9 cellular contexts compared by ENCODE assay signal in genomic region chr1:100414693-100415092, GRCh38.
DNase-seq lines count a peak whose midpoint lies in the region; ATAC-seq and TF ChIP-seq lines count a peak whose summit lies in the region.
"Had no signal": no experiment of that assay in that cellular context is flagged by ENCODE, and none has a peak within 500 bp of the region (broad histone marks: within the 10 kb centered on the region; RNA-seq: fewer than 3 reads in every experiment).

No MANE protein-coding gene starts in this region.

- DNase-seq in CD14-positive monocyte (ENCODE audit: low spot score) (no peak), HT-29 (ENCODE audit: low spot score) (peak; percentile 40), natural killer cell (no peak), NCI-H1436 (lab: John Stamatoyannopoulos, UW) (no peak), AG08395 (ENCODE audit: low spot score) (no peak), NCI-H1694 (lab: John Stamatoyannopoulos, UW) (no peak)
- DNase-seq: T1000 had no signal

- H3K27me3 Mint-ChIP-seq in CD14-positive monocyte (ENCODE audit: low read depth in 3 of 3) (no peaks in the 10 kb centered on the region), natural killer cell (ENCODE audit: low read depth in 2 of 2) (no peaks in the 10 kb centered on the region)
- no peaks in the 10 kb centered on the region for H3K27me3 Mint-ChIP-seq in activated T-helper 17 cell treated with anti-CD3 and anti-CD28 coated beads, Interleukin-2, amount 50 U/mL, for 72 hours

- H3K36me3 Mint-ChIP-seq in CD14-positive monocyte (peaks cover 14 to 26% of the 10 kb centered on the region in 2 donors), natural killer cell (no peaks in the 10 kb centered on the region)
- peaks cover 50% of the 10 kb centered on the region for H3K36me3 Mint-ChIP-seq in activated T-helper 17 cell treated with anti-CD3 and anti-CD28 coated beads, Interleukin-2, amount 50 U/mL, for 72 hours (ENCODE audit: low read depth)

- ATAC-seq in activated T-helper 17 cell treated with anti-CD3 and anti-CD28 coated beads, Interleukin-2, amount 50 U/mL, for 72 hours (replicated peaks) = peak; percentile 60
- ATAC-seq in natural killer cell (peak; percentile 81 to 89 (median 88)), HG03442 (IDR thresholded peaks at IDR 0.05; ENCODE audit: unreplicated experiment) (no peak)

- H3K4me3 Mint-ChIP-seq in CD14-positive monocyte (peak overlapping the region in 1 of 2 donors; percentile 62), natural killer cell (peak overlapping the region; percentile 22)
- H3K4me3 Mint-ChIP-seq in activated T-helper 17 cell treated with anti-CD3 and anti-CD28 coated beads, Interleukin-2, amount 50 U/mL, for 72 hours = peak overlapping the region; percentile 70

- H3K27ac Mint-ChIP-seq in CD14-positive monocyte (peak overlapping the region in 4 of 7 donors; percentile 59 to 80 (median 76)), natural killer cell (peak overlapping the region; percentile 89 to 92)
- peak overlapping the region; percentile 73 for H3K27ac Mint-ChIP-seq in activated T-helper 17 cell treated with anti-CD3 and anti-CD28 coated beads, Interleukin-2, amount 50 U/mL, for 72 hours

- intact Hi-C loops in CD14-positive monocyte (cut with micrococcal nuclease) = no loop called here
- intact Hi-C loops in natural killer cell (cut with micrococcal nuclease) = loop anchor here (2.0 kb wide), 1 partner anchor 18 kb away; no protein-coding TSS in a partner anchor

- TF ChIP-seq CTCF in CD14-positive monocyte (IDR thresholded peaks at IDR 0.05) (no peak), natural killer cell (IDR thresholded peaks at IDR 0.05) (no peak)

- H3K4me1 Mint-ChIP-seq in CD14-positive monocyte (peaks cover 49% of the 10 kb centered on the region), natural killer cell (peaks cover 51 to 55% of the 10 kb centered on the region in 2 donors)
- peaks cover 63% of the 10 kb centered on the region for H3K4me1 Mint-ChIP-seq in activated T-helper 17 cell treated with anti-CD3 and anti-CD28 coated beads, Interleukin-2, amount 50 U/mL, for 72 hours

- no peaks in the 10 kb centered on the region for H3K9me3 Mint-ChIP-seq in CD14-positive monocyte
- H3K9me3 Mint-ChIP-seq in activated T-helper 17 cell treated with anti-CD3 and anti-CD28 coated beads, Interleukin-2, amount 50 U/mL, for 72 hours = peaks cover 8% of the 10 kb centered on the region
- H3K9me3 Mint-ChIP-seq in natural killer cell = no peaks in the 10 kb centered on the region
